Comparison of ENCODE assay signal across 37 cellular contexts in genomic region chr12:111188436-111188835, GRCh38.
"Had no signal": no experiment of that assay in that cellular context is flagged by ENCODE, and none has a peak within 500 bp of the region (broad histone marks: within the 10 kb centered on the region; RNA-seq: fewer than 3 reads in every experiment).

No MANE protein-coding gene starts in this region.

- H3K27ac Mint-ChIP-seq: activated CD4-positive, alpha-beta memory T cell treated with anti-CD3 and anti-CD28 coated beads, Interleukin-2, amount 10 ng/mL, durations not matched to agents 7 days and 5 days; activated CD4-positive, alpha-beta T cell treated with anti-CD3 and anti-CD28 coated beads for 36 hours; activated CD4-positive, alpha-beta T cell treated with anti-CD3 and anti-CD28 coated beads, Interleukin-2, amount 10 ng/mL, durations not matched to agents 7 days and 5 days; activated CD8-positive, alpha-beta memory T cell treated with anti-CD3 and anti-CD28 coated beads, Interleukin-2, amount 10 ng/mL, durations not matched to agents 7 days and 5 days; activated CD8-positive, alpha-beta T cell treated with anti-CD3 and anti-CD28 coated beads, Interleukin-2, amount 10 ng/mL, durations not matched to agents 7 days and 5 days; activated naive CD4-positive, alpha-beta T cell treated with anti-CD3 and anti-CD28 coated beads, Interleukin-2, amount 10 ng/mL, durations not matched to agents 7 days and 5 days; activated naive CD4-positive, alpha-beta T cell treated with anti-CD3 and anti-CD28 coated beads, Interleukin-2, amount 50 U/mL, for 24 hours; activated naive CD8-positive, alpha-beta T cell; activated naive CD8-positive, alpha-beta T cell treated with anti-CD3 and anti-CD28 coated beads, Interleukin-2, amount 10 ng/mL, durations not matched to agents 7 days and 5 days; activated naive CD8-positive, alpha-beta T cell treated with anti-CD3 and anti-CD28 coated beads, Interleukin-2, amount 50 U/mL, for 24 hours; activated T-cell treated with anti-CD3 and anti-CD28 coated beads, Interleukin-2, amount 50 U/mL, for 24 hours; activated T-helper 2 cell treated with anti-CD3 and anti-CD28 coated beads, Interferon-gamma antibody, Interleukin-2, Interleukin-4, amounts not matched to agents 10 μg/mL and 5 μg/mL and 100 μg/mL, durations not matched to agents 14 hours and 24 hours and 36 hours; T-helper 1 cell treated with Interleukin-12 subunit alpha and Interleukin-12 subunit beta and Interleukin-4 antibody, amounts not matched to agents 30 μg/mL and 1 μg/mL, for 36 hours; T-helper 2 cell treated with Interferon-gamma antibody and Interleukin-4, amounts not matched to agents 5 μg/mL and 100 μg/mL, for 36 hours; WTC11 had no signal

- H3K36me3 ChIP-seq: ascending aorta, brain microvascular endothelial cell, breast epithelium, WERI-Rb-1 had no signal

- H3K4me1 ChIP-seq: ascending aorta, body of pancreas, breast epithelium had no signal

- H3K4me1 Mint-ChIP-seq: activated CD4-positive, alpha-beta memory T cell treated with anti-CD3 and anti-CD28 coated beads, Interleukin-2, amount 10 ng/mL, durations not matched to agents 7 days and 5 days; activated CD4-positive, alpha-beta T cell treated with anti-CD3 and anti-CD28 coated beads for 36 hours; activated CD4-positive, alpha-beta T cell treated with anti-CD3 and anti-CD28 coated beads, Interleukin-2, amount 10 ng/mL, durations not matched to agents 7 days and 5 days; activated CD8-positive, alpha-beta memory T cell treated with anti-CD3 and anti-CD28 coated beads, Interleukin-2, amount 10 ng/mL, durations not matched to agents 7 days and 5 days; activated naive CD4-positive, alpha-beta T cell treated with anti-CD3 and anti-CD28 coated beads, Interleukin-2, amount 10 ng/mL, durations not matched to agents 7 days and 5 days; activated naive CD4-positive, alpha-beta T cell treated with anti-CD3 and anti-CD28 coated beads, Interleukin-2, amount 50 U/mL, for 24 hours; activated naive CD8-positive, alpha-beta T cell treated with anti-CD3 and anti-CD28 coated beads, Interleukin-2, amount 10 ng/mL, durations not matched to agents 7 days and 5 days; activated naive CD8-positive, alpha-beta T cell treated with anti-CD3 and anti-CD28 coated beads, Interleukin-2, amount 50 U/mL, for 24 hours had no signal

- DNase-seq: activated CD4-positive, alpha-beta memory T cell treated with anti-CD3 and anti-CD28 coated beads, Interleukin-2, amount 10 ng/mL, durations not matched to agents 7 days and 5 days; activated CD4-positive, alpha-beta T cell treated with anti-CD3 and anti-CD28 coated beads for 1 hour; activated CD4-positive, alpha-beta T cell treated with anti-CD3 and anti-CD28 coated beads for 36 hours; activated CD4-positive, alpha-beta T cell treated with anti-CD3 and anti-CD28 coated beads for 48 hours; activated CD4-positive, alpha-beta T cell treated with anti-CD3 and anti-CD28 coated beads, Interleukin-2, amount 10 ng/mL, durations not matched to agents 7 days and 5 days; activated CD4-positive, alpha-beta T cell treated with anti-CD3 and anti-CD28 coated beads, Interleukin-2, amount 50 U/mL, for 48 hours; activated CD4-positive, CD25-positive, alpha-beta regulatory T cell; activated CD8-positive, alpha-beta memory T cell treated with anti-CD3 and anti-CD28 coated beads for 24 hours; activated CD8-positive, alpha-beta memory T cell treated with anti-CD3 and anti-CD28 coated beads, Interleukin-2, amount 10 ng/mL, durations not matched to agents 7 days and 5 days; activated CD8-positive, alpha-beta memory T cell treated with anti-CD3 and anti-CD28 coated beads, Interleukin-2, amount 50 U/mL, for 48 hours; activated CD8-positive, alpha-beta T cell treated with anti-CD3 and anti-CD28 coated beads, Interleukin-2, amount 10 ng/mL, durations not matched to agents 7 days and 5 days; activated effector memory CD4-positive, alpha-beta T cell treated with Interleukin-2 at 50 U/mL for 16 hours; activated gamma-delta T cell; activated naive CD4-positive, alpha-beta T cell treated with anti-CD3 and anti-CD28 coated beads, Interleukin-2, amount 10 ng/mL, durations not matched to agents 7 days and 5 days; activated naive CD4-positive, alpha-beta T cell treated with Interleukin-2 at 50 U/mL for 16 hours; activated naive CD8-positive, alpha-beta T cell treated with anti-CD3 and anti-CD28 coated beads, Interleukin-2, amount 10 ng/mL, durations not matched to agents 7 days and 5 days; activated naive CD8-positive, alpha-beta T cell treated with anti-CD3 and anti-CD28 coated beads, Interleukin-2, amount 50 U/mL, for 24 hours; activated T-cell treated with anti-CD3 and anti-CD28 coated beads, Interleukin-2, amount 50 U/mL, for 24 hours; activated T-cell treated with anti-CD3 and anti-CD28 coated beads, Interleukin-2, amount 50 U/mL, for 48 hours; amygdala; anterior cingulate cortex; body of pancreas; brain microvascular endothelial cell; central memory CD4-positive, alpha-beta T cell; T-helper 1 cell; T-helper 2 cell; T-helper 9 cell; WERI-Rb-1 had no signal

- H3K27me3 Mint-ChIP-seq: activated CD4-positive, alpha-beta T cell treated with anti-CD3 and anti-CD28 coated beads for 36 hours; activated CD4-positive, alpha-beta T cell treated with anti-CD3 and anti-CD28 coated beads, Interleukin-2, amount 10 ng/mL, durations not matched to agents 7 days and 5 days; activated naive CD4-positive, alpha-beta T cell treated with anti-CD3 and anti-CD28 coated beads, Interleukin-2, amount 50 U/mL, for 24 hours; activated naive CD8-positive, alpha-beta T cell; activated naive CD8-positive, alpha-beta T cell treated with anti-CD3 and anti-CD28 coated beads, Interleukin-2, amount 10 ng/mL, durations not matched to agents 7 days and 5 days had no signal

- H3K4me3 Mint-ChIP-seq: activated CD4-positive, alpha-beta memory T cell treated with anti-CD3 and anti-CD28 coated beads, Interleukin-2, amount 10 ng/mL, durations not matched to agents 7 days and 5 days; activated CD4-positive, alpha-beta T cell treated with anti-CD3 and anti-CD28 coated beads for 36 hours; activated CD4-positive, alpha-beta T cell treated with anti-CD3 and anti-CD28 coated beads, Interleukin-2, amount 10 ng/mL, durations not matched to agents 7 days and 5 days; activated CD8-positive, alpha-beta memory T cell treated with anti-CD3 and anti-CD28 coated beads, Interleukin-2, amount 10 ng/mL, durations not matched to agents 7 days and 5 days; activated CD8-positive, alpha-beta T cell treated with anti-CD3 and anti-CD28 coated beads, Interleukin-2, amount 10 ng/mL, durations not matched to agents 7 days and 5 days; activated naive CD4-positive, alpha-beta T cell treated with anti-CD3 and anti-CD28 coated beads, Interleukin-2, amount 10 ng/mL, durations not matched to agents 7 days and 5 days; activated naive CD4-positive, alpha-beta T cell treated with anti-CD3 and anti-CD28 coated beads, Interleukin-2, amount 50 U/mL, for 24 hours; activated naive CD8-positive, alpha-beta T cell; activated naive CD8-positive, alpha-beta T cell treated with anti-CD3 and anti-CD28 coated beads, Interleukin-2, amount 10 ng/mL, durations not matched to agents 7 days and 5 days; activated naive CD8-positive, alpha-beta T cell treated with anti-CD3 and anti-CD28 coated beads, Interleukin-2, amount 50 U/mL, for 24 hours; activated T-cell treated with anti-CD3 and anti-CD28 coated beads, Interleukin-2, amount 50 U/mL, for 24 hours; T-helper 1 cell treated with Interleukin-12 subunit alpha and Interleukin-12 subunit beta and Interleukin-4 antibody, amounts not matched to agents 30 μg/mL and 1 μg/mL, for 36 hours; T-helper 2 cell treated with Interferon-gamma antibody and Interleukin-4, amounts not matched to agents 5 μg/mL and 100 μg/mL, for 36 hours; WTC11 had no signal

- H3K4me3 ChIP-seq: ascending aorta, body of pancreas, breast epithelium had no signal

- FAIRE-seq: TTC549 had no signal

- H3K9me3 Mint-ChIP-seq: activated CD4-positive, alpha-beta memory T cell treated with anti-CD3 and anti-CD28 coated beads, Interleukin-2, amount 10 ng/mL, durations not matched to agents 7 days and 5 days; activated CD4-positive, alpha-beta T cell treated with anti-CD3 and anti-CD28 coated beads, Interleukin-2, amount 10 ng/mL, durations not matched to agents 7 days and 5 days; activated naive CD4-positive, alpha-beta T cell treated with anti-CD3 and anti-CD28 coated beads, Interleukin-2, amount 10 ng/mL, durations not matched to agents 7 days and 5 days; activated naive CD4-positive, alpha-beta T cell treated with anti-CD3 and anti-CD28 coated beads, Interleukin-2, amount 50 U/mL, for 24 hours; activated naive CD8-positive, alpha-beta T cell treated with anti-CD3 and anti-CD28 coated beads, Interleukin-2, amount 10 ng/mL, durations not matched to agents 7 days and 5 days; activated naive CD8-positive, alpha-beta T cell treated with anti-CD3 and anti-CD28 coated beads, Interleukin-2, amount 50 U/mL, for 24 hours; activated T-cell treated with anti-CD3 and anti-CD28 coated beads, Interleukin-2, amount 50 U/mL, for 24 hours; activated T-helper 2 cell treated with anti-CD3 and anti-CD28 coated beads, Interferon-gamma antibody, Interleukin-2, Interleukin-4, amounts not matched to agents 10 μg/mL and 5 μg/mL and 100 μg/mL, durations not matched to agents 14 hours and 24 hours and 36 hours; T-helper 1 cell treated with Interleukin-12 subunit alpha and Interleukin-12 subunit beta and Interleukin-4 antibody, amounts not matched to agents 30 μg/mL and 1 μg/mL, for 36 hours; T-helper 2 cell treated with Interferon-gamma antibody and Interleukin-4, amounts not matched to agents 5 μg/mL and 100 μg/mL, for 36 hours had no signal

- H3K27me3 ChIP-seq: ascending aorta, body of pancreas, brain microvascular endothelial cell had no signal

- H3K36me3 Mint-ChIP-seq: activated CD8-positive, alpha-beta memory T cell treated with anti-CD3 and anti-CD28 coated beads, Interleukin-2, amount 10 ng/mL, durations not matched to agents 7 days and 5 days; activated naive CD4-positive, alpha-beta T cell treated with anti-CD3 and anti-CD28 coated beads, Interleukin-2, amount 10 ng/mL, durations not matched to agents 7 days and 5 days; activated naive CD4-positive, alpha-beta T cell treated with anti-CD3 and anti-CD28 coated beads, Interleukin-2, amount 50 U/mL, for 24 hours; activated naive CD8-positive, alpha-beta T cell; activated naive CD8-positive, alpha-beta T cell treated with anti-CD3 and anti-CD28 coated beads, Interleukin-2, amount 10 ng/mL, durations not matched to agents 7 days and 5 days; WTC11 had no signal

- H3K27ac ChIP-seq: ascending aorta, body of pancreas, brain microvascular endothelial cell, breast epithelium, WERI-Rb-1 had no signal

- H3K9me3 ChIP-seq: ascending aorta, body of pancreas had no signal
